In the genomic region with DNA sequence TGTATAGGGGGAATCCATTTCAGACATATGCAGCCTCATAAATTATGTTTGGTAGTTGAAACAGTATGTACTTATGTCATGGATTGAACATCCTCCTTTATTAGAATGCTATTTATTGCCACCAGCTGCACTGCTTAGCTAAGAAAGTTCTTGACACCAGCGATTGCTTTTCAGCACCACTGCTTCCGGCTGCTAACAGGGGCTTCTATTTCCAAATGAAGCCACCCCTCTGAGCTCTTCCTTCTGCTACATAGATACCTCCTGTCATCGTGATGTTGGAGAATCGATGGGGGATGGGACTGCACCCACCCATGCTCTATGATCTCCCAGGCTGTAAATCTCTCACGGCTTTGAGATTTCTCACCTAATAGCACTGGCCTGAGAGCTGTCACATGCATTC, we compare ENCODE assay signal across 23 cellular contexts.
"Had no signal": no experiment of that assay in that cellular context is flagged by ENCODE, and none has a peak within 500 bp of the region (broad histone marks: within the 10 kb centered on the region; RNA-seq: fewer than 3 reads in every experiment).

No MANE protein-coding gene starts in this region.

- H3K36me3 ChIP-seq: colonic mucosa, gastrocnemius medialis, heart left ventricle, left lung, ovary, tibial artery had no signal

- ATAC-seq: esophagus mucosa; gastrocnemius medialis; heart left ventricle; left lung; naive thymus-derived CD4-positive, alpha-beta T cell; sciatic nerve; stimulated activated memory B cell treated with anti-CD40 and anti-IgM and Interleukin-4, amounts not matched to agents 10 μg/mL and 1 μg/mL and 100 μg/mL, for 72 hours; stimulated activated naive CD8-positive, alpha-beta T cell treated with anti-CD3 and anti-CD28 coated beads, Interleukin-15, Interleukin-2, amounts not matched to agents 100 U/mL and 50 U/mL, for 24 hours had no signal

- H3K4me1 ChIP-seq: colonic mucosa, gastrocnemius medialis, heart left ventricle, left lung, testis, tibial artery had no signal

- FAIRE-seq: kidney had no signal

- DNase-seq: colonic mucosa; effector CD8-positive, alpha-beta T cell; endodermal cell; foreskin fibroblast; gastrocnemius medialis; heart left ventricle; kidney; left lung; mesenchymal stem cell; naive thymus-derived CD4-positive, alpha-beta T cell; occipital lobe; ovary; stimulated activated CD4-positive, alpha-beta T cell treated with anti-CD3 and anti-CD28 coated beads, Interleukin-2, amount 100 ng/mL, for 24 hours; stimulated activated CD4-positive, alpha-beta T cell treated with anti-CD3 and anti-CD28 coated beads, Interleukin-4, amount 100 ng/mL, for 4 hours; stimulated activated naive CD8-positive, alpha-beta T cell treated with anti-CD3 and anti-CD28 coated beads, Interleukin-15, Interleukin-2, amounts not matched to agents 100 U/mL and 50 U/mL, for 24 hours; substantia nigra; testis; tibial artery had no signal

- H3K9me3 ChIP-seq: colonic mucosa, gastrocnemius medialis, heart left ventricle, ovary, testis, tibial artery had no signal

- H3K27me3 ChIP-seq: colonic mucosa, heart left ventricle, hepatocyte, ovary, testis, tibial artery had no signal

- H3K27ac ChIP-seq: colonic mucosa, epithelial cell of prostate, gastrocnemius medialis, heart left ventricle, hepatocyte, left lung, ovary, testis, tibial artery had no signal

- H2AFZ ChIP-seq: hepatocyte had no signal

- H3K79me2 ChIP-seq: hepatocyte had no signal

- H3K4me2 ChIP-seq: hepatocyte had no signal

- H3K4me3 ChIP-seq: colonic mucosa, gastrocnemius medialis, heart left ventricle, hepatocyte, left lung, ovary, testis, tibial artery had no signal
